ENCODE assay signal across 1 cellular context in the genomic region with DNA sequence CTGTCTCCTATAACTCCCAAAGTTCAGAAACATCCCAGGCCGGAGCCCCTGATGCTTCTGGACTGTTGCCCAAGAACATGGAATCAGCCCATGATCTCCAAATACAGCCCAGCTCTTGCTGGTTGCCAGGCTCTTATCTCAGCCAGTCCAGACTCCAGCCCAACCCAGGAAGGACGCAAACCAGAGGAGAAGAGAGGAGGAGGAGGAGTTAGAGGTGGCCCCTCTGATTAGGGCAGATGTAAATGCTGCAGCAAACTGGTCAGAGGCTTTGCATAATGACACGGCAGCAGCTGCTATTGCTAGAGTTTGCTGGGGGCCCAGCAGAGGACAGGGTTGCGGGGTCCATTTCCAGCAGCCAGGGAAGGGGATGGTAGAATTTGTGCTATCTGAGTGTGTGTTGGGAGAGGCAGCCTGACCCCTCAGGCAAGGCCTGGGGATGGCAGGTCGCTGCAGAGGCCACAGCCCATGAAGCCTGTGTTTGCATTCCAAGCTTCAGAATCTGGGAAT.
TF ChIP-seq lines count a peak whose summit lies in the region.

No MANE protein-coding gene starts in this region.

TF ChIP-seq in K562, 482 proteins besides CTCF, POLR2A, EP300 and RAD21 (continued from another document and continues in another):
- TF ChIP-seq ZFP30 (CRISPR knock-in tag; IDR thresholded peaks at IDR 0.05; ENCODE audit: borderline replicate concordance) (no peak), RNF2 (IDR thresholded peaks at IDR 0.05) (0 out of 2 replicates have a peak, but pooled peaks have one; percentile 55), ZFX (CRISPR knock-in tag; IDR thresholded peaks at IDR 0.05) (peak; percentile 10; the same call in 1 of the 2 replicates), XRCC3 (IDR thresholded peaks at IDR 0.05) (no peak), NRF1 (conservative IDR thresholded peaks at IDR 0.05 in 1 of 2, IDR thresholded peaks at IDR 0.05 in 1 of 2) (peak in 1 of 2 experiments; percentile 44; a peak in 2 of 4 replicates), MTA3 (IDR thresholded peaks at IDR 0.05; ENCODE audit: borderline replicate concordance) (0 out of 2 replicates have a peak, but pooled peaks have one; percentile 52), ZNF324 (CRISPR knock-in tag; IDR thresholded peaks at IDR 0.05) (no peak), SNRNP70 (optimal IDR thresholded peaks at IDR 0.05; ENCODE audit: low read depth, low read length) (no peak), RCOR1 (IDR thresholded peaks at IDR 0.05; ENCODE audit: borderline replicate concordance in 1 of 2, low read depth in 2 of 2, low read length in 2 of 2) (peak; percentile 58 to 73; a peak in 2 of 4 replicates), NR2C2 (CRISPR knock-in tag; IDR thresholded peaks at IDR 0.05) (no peak), NR2C2 (tag; IDR thresholded peaks at IDR 0.05) (no peak), ZNF586 (CRISPR knock-in tag; conservative IDR thresholded peaks at IDR 0.05) (no peak), FOXJ2 (tag; IDR thresholded peaks at IDR 0.05) (0 out of 2 replicates have a peak, but pooled peaks have one; percentile 40), FOXM1 (IDR thresholded peaks at IDR 0.05; ENCODE audit: low read depth) (peak; percentile 58; the same call in 1 of the 2 replicates), FOXM1 (CRISPR knock-in tag; IDR thresholded peaks at IDR 0.05; ENCODE audit: low read depth) (no peak), SOX6 (IDR thresholded peaks at IDR 0.05) (peak; percentile 70; the same call in 1 of the 2 replicates), MXI1 (IDR thresholded peaks at IDR 0.05; ENCODE audit: low read depth, low read length) (0 out of 2 replicates have a peak, but pooled peaks have one; percentile 36), MAFF (IDR thresholded peaks at IDR 0.05; ENCODE audit: low read length) (no peak), HDGF (IDR thresholded peaks at IDR 0.05) (no peak), GATA2 (CRISPR knock-in tag; IDR thresholded peaks at IDR 0.05) (peak; percentile 82), POLR3A (IDR thresholded peaks at IDR 0.05; ENCODE audit: borderline replicate concordance, extremely low read depth, insufficient read depth, insufficient read length) (no peak), NEUROD1 (IDR thresholded peaks at IDR 0.05; ENCODE audit: borderline replicate concordance, low read depth, low read length, partially characterized antibody) (peak; percentile 77), HNRNPLL (IDR thresholded peaks at IDR 0.05; ENCODE audit: low read depth, low read length, poor library complexity, severe bottlenecking) (no peak), ARNT (IDR thresholded peaks at IDR 0.05) (0 out of 4 replicates have a peak, but pooled peaks of 1 of the 2 experiments have one; percentile 19), ZNF263 (CRISPR knock-in tag; IDR thresholded peaks at IDR 0.05; ENCODE audit: borderline replicate concordance) (peak; percentile 26; the same call in 1 of the 2 replicates), ZFP36 (IDR thresholded peaks at IDR 0.05; ENCODE audit: low read depth, low read length, partially characterized antibody) (no peak), HNRNPUL1 (IDR thresholded peaks at IDR 0.05; ENCODE audit: low read length) (no peak), TRIM24 (IDR thresholded peaks at IDR 0.05) (peak in 1 of 2 experiments; percentile 54; a peak in 3 of 4 replicates), ILF3 (IDR thresholded peaks at IDR 0.05; ENCODE audit: borderline replicate concordance) (no peak), ZNF133 (CRISPR knock-in tag; IDR thresholded peaks at IDR 0.05) (no peak), BRD4 (IDR thresholded peaks at IDR 0.05) (no peak), MTA2 (IDR thresholded peaks at IDR 0.05; ENCODE audit: low read depth) (peak; percentile 75), MTA1 (IDR thresholded peaks at IDR 0.05; ENCODE audit: borderline replicate concordance) (no peak), RBM34 (IDR thresholded peaks at IDR 0.05; ENCODE audit: borderline replicate concordance, insufficient read depth, low read length) (no peak), TCF3 (CRISPR knock-in tag; IDR thresholded peaks at IDR 0.05) (peak; percentile 86), PHF20 (IDR thresholded peaks at IDR 0.05; ENCODE audit: partially characterized antibody) (no peak), POLR2AphosphoS5 (IDR thresholded peaks at IDR 0.05; ENCODE audit: control insufficient read depth, insufficient read depth, low read depth, low read length) (peak; percentile 86), RBBP5 (IDR thresholded peaks at IDR 0.05; ENCODE audit: borderline replicate concordance, insufficient read depth, low read length, poor library complexity, severe bottlenecking) (no peak), NCOA2 (IDR thresholded peaks at IDR 0.05; ENCODE audit: partially characterized antibody in 2 of 2) (no peak), EZH2 (IDR thresholded peaks at IDR 0.05; ENCODE audit: borderline replicate concordance, low read depth, low read length) (no peak), ZNF232 (CRISPR knock-in tag; IDR thresholded peaks at IDR 0.05) (no peak), CTBP1 (IDR thresholded peaks at IDR 0.05; ENCODE audit: borderline replicate concordance) (peak; percentile 72), ZNF316 (IDR thresholded peaks at IDR 0.05) (no peak), KLF16 (IDR thresholded peaks at IDR 0.05) (peak; percentile 75), NFIX (CRISPR knock-in tag; IDR thresholded peaks at IDR 0.05; ENCODE audit: low read depth) (no peak), HDAC1 (IDR thresholded peaks at IDR 0.05) (peak in 1 of 2 experiments; percentile 41; a peak in 2 of 4 replicates)
- TF ChIP-seq, protein P1, sequence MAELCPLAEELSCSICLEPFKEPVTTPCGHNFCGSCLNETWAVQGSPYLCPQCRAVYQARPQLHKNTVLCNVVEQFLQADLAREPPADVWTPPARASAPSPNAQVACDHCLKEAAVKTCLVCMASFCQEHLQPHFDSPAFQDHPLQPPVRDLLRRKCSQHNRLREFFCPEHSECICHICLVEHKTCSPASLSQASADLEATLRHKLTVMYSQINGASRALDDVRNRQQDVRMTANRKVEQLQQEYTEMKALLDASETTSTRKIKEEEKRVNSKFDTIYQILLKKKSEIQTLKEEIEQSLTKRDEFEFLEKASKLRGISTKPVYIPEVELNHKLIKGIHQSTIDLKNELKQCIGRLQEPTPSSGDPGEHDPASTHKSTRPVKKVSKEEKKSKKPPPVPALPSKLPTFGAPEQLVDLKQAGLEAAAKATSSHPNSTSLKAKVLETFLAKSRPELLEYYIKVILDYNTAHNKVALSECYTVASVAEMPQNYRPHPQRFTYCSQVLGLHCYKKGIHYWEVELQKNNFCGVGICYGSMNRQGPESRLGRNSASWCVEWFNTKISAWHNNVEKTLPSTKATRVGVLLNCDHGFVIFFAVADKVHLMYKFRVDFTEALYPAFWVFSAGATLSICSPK (IDR thresholded peaks at IDR 0.05; ENCODE audit: borderline replicate concordance), result no peak
- TF ChIP-seq, protein P2, sequence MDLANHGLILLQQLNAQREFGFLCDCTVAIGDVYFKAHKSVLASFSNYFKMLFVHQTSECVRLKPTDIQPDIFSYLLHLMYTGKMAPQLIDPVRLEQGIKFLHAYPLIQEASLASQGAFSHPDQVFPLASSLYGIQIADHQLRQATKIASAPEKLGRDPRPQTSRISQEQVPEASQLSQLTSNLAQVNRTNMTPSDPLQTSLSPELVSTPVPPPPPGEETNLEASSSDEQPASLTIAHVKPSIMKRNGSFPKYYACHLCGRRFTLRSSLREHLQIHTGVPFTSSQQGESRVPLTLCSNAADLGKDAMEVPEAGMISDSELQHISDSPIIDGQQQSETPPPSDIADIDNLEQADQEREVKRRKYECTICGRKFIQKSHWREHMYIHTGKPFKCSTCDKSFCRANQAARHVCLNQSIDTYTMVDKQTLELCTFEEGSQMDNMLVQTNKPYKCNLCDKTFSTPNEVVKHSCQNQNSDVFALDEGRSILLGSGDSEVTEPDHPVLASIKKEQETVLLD (IDR thresholded peaks at IDR 0.05), result peak; percentile 51; the same call in 1 of the 2 replicates
- TF ChIP-seq, protein P3, sequence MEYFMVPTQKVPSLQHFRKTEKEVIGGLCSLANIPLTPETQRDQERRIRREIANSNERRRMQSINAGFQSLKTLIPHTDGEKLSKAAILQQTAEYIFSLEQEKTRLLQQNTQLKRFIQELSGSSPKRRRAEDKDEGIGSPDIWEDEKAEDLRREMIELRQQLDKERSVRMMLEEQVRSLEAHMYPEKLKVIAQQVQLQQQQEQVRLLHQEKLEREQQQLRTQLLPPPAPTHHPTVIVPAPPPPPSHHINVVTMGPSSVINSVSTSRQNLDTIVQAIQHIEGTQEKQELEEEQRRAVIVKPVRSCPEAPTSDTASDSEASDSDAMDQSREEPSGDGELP (CRISPR knock-in tag; IDR thresholded peaks at IDR 0.05; ENCODE audit: borderline replicate concordance), result peak; percentile 81
- TF ChIP-seq, protein P4, sequence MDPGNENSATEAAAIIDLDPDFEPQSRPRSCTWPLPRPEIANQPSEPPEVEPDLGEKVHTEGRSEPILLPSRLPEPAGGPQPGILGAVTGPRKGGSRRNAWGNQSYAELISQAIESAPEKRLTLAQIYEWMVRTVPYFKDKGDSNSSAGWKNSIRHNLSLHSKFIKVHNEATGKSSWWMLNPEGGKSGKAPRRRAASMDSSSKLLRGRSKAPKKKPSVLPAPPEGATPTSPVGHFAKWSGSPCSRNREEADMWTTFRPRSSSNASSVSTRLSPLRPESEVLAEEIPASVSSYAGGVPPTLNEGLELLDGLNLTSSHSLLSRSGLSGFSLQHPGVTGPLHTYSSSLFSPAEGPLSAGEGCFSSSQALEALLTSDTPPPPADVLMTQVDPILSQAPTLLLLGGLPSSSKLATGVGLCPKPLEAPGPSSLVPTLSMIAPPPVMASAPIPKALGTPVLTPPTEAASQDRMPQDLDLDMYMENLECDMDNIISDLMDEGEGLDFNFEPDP (CRISPR knock-in tag; IDR thresholded peaks at IDR 0.05), result no peak
- TF ChIP-seq, protein P5, sequence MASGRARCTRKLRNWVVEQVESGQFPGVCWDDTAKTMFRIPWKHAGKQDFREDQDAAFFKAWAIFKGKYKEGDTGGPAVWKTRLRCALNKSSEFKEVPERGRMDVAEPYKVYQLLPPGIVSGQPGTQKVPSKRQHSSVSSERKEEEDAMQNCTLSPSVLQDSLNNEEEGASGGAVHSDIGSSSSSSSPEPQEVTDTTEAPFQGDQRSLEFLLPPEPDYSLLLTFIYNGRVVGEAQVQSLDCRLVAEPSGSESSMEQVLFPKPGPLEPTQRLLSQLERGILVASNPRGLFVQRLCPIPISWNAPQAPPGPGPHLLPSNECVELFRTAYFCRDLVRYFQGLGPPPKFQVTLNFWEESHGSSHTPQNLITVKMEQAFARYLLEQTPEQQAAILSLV (tag; IDR thresholded peaks at IDR 0.05), result no peak
- TF ChIP-seq, protein P6, sequence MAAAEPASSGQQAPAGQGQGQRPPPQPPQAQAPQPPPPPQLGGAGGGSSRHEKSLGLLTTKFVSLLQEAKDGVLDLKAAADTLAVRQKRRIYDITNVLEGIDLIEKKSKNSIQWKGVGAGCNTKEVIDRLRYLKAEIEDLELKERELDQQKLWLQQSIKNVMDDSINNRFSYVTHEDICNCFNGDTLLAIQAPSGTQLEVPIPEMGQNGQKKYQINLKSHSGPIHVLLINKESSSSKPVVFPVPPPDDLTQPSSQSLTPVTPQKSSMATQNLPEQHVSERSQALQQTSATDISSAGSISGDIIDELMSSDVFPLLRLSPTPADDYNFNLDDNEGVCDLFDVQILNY (CRISPR knock-in tag; IDR thresholded peaks at IDR 0.05), result no peak
- TF ChIP-seq, protein P7, sequence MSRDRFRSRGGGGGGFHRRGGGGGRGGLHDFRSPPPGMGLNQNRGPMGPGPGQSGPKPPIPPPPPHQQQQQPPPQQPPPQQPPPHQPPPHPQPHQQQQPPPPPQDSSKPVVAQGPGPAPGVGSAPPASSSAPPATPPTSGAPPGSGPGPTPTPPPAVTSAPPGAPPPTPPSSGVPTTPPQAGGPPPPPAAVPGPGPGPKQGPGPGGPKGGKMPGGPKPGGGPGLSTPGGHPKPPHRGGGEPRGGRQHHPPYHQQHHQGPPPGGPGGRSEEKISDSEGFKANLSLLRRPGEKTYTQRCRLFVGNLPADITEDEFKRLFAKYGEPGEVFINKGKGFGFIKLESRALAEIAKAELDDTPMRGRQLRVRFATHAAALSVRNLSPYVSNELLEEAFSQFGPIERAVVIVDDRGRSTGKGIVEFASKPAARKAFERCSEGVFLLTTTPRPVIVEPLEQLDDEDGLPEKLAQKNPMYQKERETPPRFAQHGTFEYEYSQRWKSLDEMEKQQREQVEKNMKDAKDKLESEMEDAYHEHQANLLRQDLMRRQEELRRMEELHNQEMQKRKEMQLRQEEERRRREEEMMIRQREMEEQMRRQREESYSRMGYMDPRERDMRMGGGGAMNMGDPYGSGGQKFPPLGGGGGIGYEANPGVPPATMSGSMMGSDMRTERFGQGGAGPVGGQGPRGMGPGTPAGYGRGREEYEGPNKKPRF (IDR thresholded peaks at IDR 0.05; ENCODE audit: low read depth, low read length), result no peak
- TF ChIP-seq, protein P8, sequence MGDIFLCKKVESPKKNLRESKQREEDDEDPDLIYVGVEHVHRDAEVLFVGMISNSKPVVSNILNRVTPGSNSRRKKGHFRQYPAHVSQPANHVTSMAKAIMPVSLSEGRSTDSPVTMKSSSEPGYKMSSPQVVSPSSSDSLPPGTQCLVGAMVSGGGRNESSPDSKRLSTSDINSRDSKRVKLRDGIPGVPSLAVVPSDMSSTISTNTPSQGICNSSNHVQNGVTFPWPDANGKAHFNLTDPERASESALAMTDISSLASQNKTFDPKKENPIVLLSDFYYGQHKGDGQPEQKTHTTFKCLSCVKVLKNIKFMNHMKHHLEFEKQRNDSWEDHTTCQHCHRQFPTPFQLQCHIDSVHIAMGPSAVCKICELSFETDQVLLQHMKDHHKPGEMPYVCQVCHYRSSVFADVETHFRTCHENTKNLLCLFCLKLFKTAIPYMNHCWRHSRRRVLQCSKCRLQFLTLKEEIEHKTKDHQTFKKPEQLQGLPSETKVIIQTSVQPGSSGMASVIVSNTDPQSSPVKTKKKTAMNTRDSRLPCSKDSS (IDR thresholded peaks at IDR 0.05; ENCODE audit: low read depth, partially characterized antibody), result no peak
- TF ChIP-seq, protein P9, sequence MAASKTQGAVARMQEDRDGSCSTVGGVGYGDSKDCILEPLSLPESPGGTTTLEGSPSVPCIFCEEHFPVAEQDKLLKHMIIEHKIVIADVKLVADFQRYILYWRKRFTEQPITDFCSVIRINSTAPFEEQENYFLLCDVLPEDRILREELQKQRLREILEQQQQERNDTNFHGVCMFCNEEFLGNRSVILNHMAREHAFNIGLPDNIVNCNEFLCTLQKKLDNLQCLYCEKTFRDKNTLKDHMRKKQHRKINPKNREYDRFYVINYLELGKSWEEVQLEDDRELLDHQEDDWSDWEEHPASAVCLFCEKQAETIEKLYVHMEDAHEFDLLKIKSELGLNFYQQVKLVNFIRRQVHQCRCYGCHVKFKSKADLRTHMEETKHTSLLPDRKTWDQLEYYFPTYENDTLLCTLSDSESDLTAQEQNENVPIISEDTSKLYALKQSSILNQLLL (CRISPR knock-in tag; IDR thresholded peaks at IDR 0.05; ENCODE audit: borderline replicate concordance), result no peak
